Comparison of ENCODE assay signal across 8 cellular contexts in genomic region chr4:152352215-152352614, GRCh38.
DNase-seq lines count a peak whose midpoint lies in the region; ATAC-seq and TF ChIP-seq lines count a peak whose summit lies in the region.

No MANE protein-coding gene starts in this region.

- H3K4me1 ChIP-seq in endocrine pancreas (ENCODE audit: control insufficient read depth, insufficient read depth, low read length) (peaks cover 13% of the 10 kb centered on the region), osteoblast (ENCODE audit: insufficient read depth, low read length) (peaks cover 31% of the 10 kb centered on the region)

- H3K36me3 ChIP-seq in endocrine pancreas (ENCODE audit: control insufficient read depth, insufficient read depth, low read length): no peaks in the 10 kb centered on the region
- no peaks in the 10 kb centered on the region for H3K36me3 ChIP-seq in osteoblast (ENCODE audit: insufficient read depth, low read length)

- DNase-seq in osteoblast (ENCODE audit: insufficient read length, low spot score, missing footprints) (no peak), T-helper 2 cell (no peak), substantia nigra (lab: John Stamatoyannopoulos, UW) (no peak)
- DNase-seq in activated effector memory CD4-positive, alpha-beta T cell treated with Interleukin-2 at 50 U/mL for 16 hours: no peak

- no peak for TF ChIP-seq CTCF in osteoblast (IDR thresholded peaks at IDR 0.05; ENCODE audit: extremely low read depth, low read depth, low read length)

- peak overlapping the region; percentile 76 for H3K4me3 ChIP-seq in GM08714 (ENCODE audit: low read length)
- H3K4me3 ChIP-seq in endocrine pancreas (ENCODE audit: control insufficient read depth, insufficient read depth, low read length): peak overlapping the region; percentile 95
- peak overlapping the region; percentile 80 for H3K4me3 ChIP-seq in osteoblast (ENCODE audit: insufficient read depth, low read length)

- H3K9ac ChIP-seq in endocrine pancreas (ENCODE audit: control insufficient read depth, insufficient read depth, low read length): peak overlapping the region; percentile 93

- H3K9me3 ChIP-seq in endocrine pancreas (ENCODE audit: control insufficient read depth, low read length) (no peaks in the 10 kb centered on the region), osteoblast (ENCODE audit: low read depth, low read length) (no peaks in the 10 kb centered on the region)

- H3K4me2 ChIP-seq in osteoblast (ENCODE audit: insufficient read depth, low read length): peak overlapping the region; percentile 99

- H3K27ac ChIP-seq in osteoblast (ENCODE audit: low read depth, low read length): peak overlapping the region; percentile 90
- no peak overlapping the region for H3K27ac ChIP-seq in substantia nigra (ENCODE audit: low read depth, low read length, poor library complexity, severe bottlenecking)

- H3K79me2 ChIP-seq in osteoblast (ENCODE audit: insufficient read depth, low read length): peaks cover 4% of the 10 kb centered on the region

- H2AFZ ChIP-seq in osteoblast (ENCODE audit: low read length): peak overlapping the region; percentile 74

- H3K27me3 ChIP-seq in endocrine pancreas (ENCODE audit: control insufficient read depth, insufficient read depth, low read length) (no peaks in the 10 kb centered on the region), osteoblast (ENCODE audit: insufficient read depth, low read length) (no peaks in the 10 kb centered on the region)

- no peaks in the 10 kb centered on the region for H4K20me1 ChIP-seq in osteoblast (ENCODE audit: insufficient read depth, low read length)

- ATAC-seq in HG03432 (IDR thresholded peaks at IDR 0.05; ENCODE audit: unreplicated experiment): peak; percentile 20
- no peak for ATAC-seq in HG03159 (IDR thresholded peaks at IDR 0.05; ENCODE audit: unreplicated experiment)
